ENCODE assay signal across 24 cellular contexts in genomic region chr3:57436195-57436761, GRCh38.
A peak's percentile ranks its signal among the peaks of the same experiment; 100 is the strongest.
DNase-seq lines count a peak whose midpoint lies in the region; ATAC-seq, FAIRE-seq and TF ChIP-seq lines count a peak whose summit lies in the region.
"Had no signal": no experiment of that assay in that cellular context is flagged by ENCODE, and none has a peak within 500 bp of the region (broad histone marks: within the 10 kb centered on the region; RNA-seq: fewer than 3 reads in every experiment).

No MANE protein-coding gene starts in this region.

- WGBS in HepG2 (ENCODE audit: low lambda C conversion rate) = 0% methylated on average over 1 of the region's 1 CpG
- whole genome bisulfite sequencing in pancreas, 2 donors = 89 to 97% methylated on average over 1 of the region's 1 CpG

- H3K36me3 Mint-ChIP-seq in Caco-2 (ENCODE audit: insufficient read depth, unreplicated experiment) (peaks cover 5% of the 10 kb centered on the region), progenitor cell of endocrine pancreas (ENCODE audit: insufficient read depth) (no peaks in the 10 kb centered on the region)
- H3K36me3 Mint-ChIP-seq in activated CD4-positive, alpha-beta T cell treated with anti-CD3 and anti-CD28 coated beads, Interleukin-2, amount 10 ng/mL, durations not matched to agents 24 days and 14 days (ENCODE audit: low read depth) = no peaks in the 10 kb centered on the region
- H3K36me3 Mint-ChIP-seq: CD4-positive, CD25-positive, alpha-beta regulatory T cell; CD8-positive, alpha-beta T cell had no signal

- H3K36me3 ChIP-seq in Caco-2 (ENCODE audit: control insufficient read depth, insufficient read depth, low read length) (no peaks in the 10 kb centered on the region), HepG2 (replicated peaks in 1 of 2; ENCODE audit: control insufficient read depth in 1 of 2, insufficient read depth in 2 of 2, low read length in 2 of 2) (no peaks in the 10 kb centered on the region), upper lobe of right lung (no peaks in the 10 kb centered on the region), pancreas (no peaks in the 10 kb centered on the region)
- H3K36me3 ChIP-seq: BLaER1 had no signal

- H3K27ac Mint-ChIP-seq in Caco-2 (ENCODE audit: unreplicated experiment) (peak overlapping the region; percentile 71), progenitor cell of endocrine pancreas (peak overlapping the region; percentile 62)
- no peak overlapping the region for H3K27ac Mint-ChIP-seq in activated CD4-positive, alpha-beta T cell treated with anti-CD3 and anti-CD28 coated beads, Interleukin-2, amount 10 ng/mL, durations not matched to agents 24 days and 14 days
- H3K27ac Mint-ChIP-seq: B cell; CD4-positive, CD25-positive, alpha-beta regulatory T cell; CD8-positive, alpha-beta T cell; H9; HFFc6 had no signal

- in situ Hi-C loops in HepG2 (cut with HindIII; ENCODE audit: extremely low pct_ligation_motif_present, low pct_unique_long_range_greater_than_20kb) = no loop called here

- H3K79me2 ChIP-seq in HepG2 (ENCODE audit: insufficient read depth, low read length) = no peaks in the 10 kb centered on the region

- no peak overlapping the region for H2AFZ ChIP-seq in HepG2 (ENCODE audit: low read length)
- H2AFZ ChIP-seq: GM23248 had no signal

- TF ChIP-seq POLR2A in HepG2 (IDR thresholded peaks at IDR 0.05; ENCODE audit: insufficient read depth in 1 of 2, low read depth in 2 of 2, low read length in 2 of 2) = no peak

- TF ChIP-seq EP300 in HepG2 (IDR thresholded peaks at IDR 0.05; ENCODE audit: low read depth in 2 of 2, low read length in 2 of 2) = peak in 1 of 2 experiments; percentile 75; a peak in 1 of 4 replicates
- peak; percentile 41; the same call in 1 of the 2 replicates for TF ChIP-seq EP300 in HepG2 (CRISPR knock-in tag; IDR thresholded peaks at IDR 0.05; ENCODE audit: borderline replicate concordance)

- H3K4me3 ChIP-seq in Caco-2 (ENCODE audit: low read depth, low read length) = no peak overlapping the region
- no peak overlapping the region; a peak in 1 of 6 replicates for H3K4me3 ChIP-seq in HepG2 (replicated peaks in 1 of 3; ENCODE audit: insufficient read depth in 1 of 3, low read depth in 2 of 3, low read length in 3 of 3)
- no peak overlapping the region for H3K4me3 ChIP-seq in upper lobe of right lung
- H3K4me3 ChIP-seq in pancreas = no peak overlapping the region
- H3K4me3 ChIP-seq: BLaER1, GM12878, GM23248 had no signal

- H3K27me3 ChIP-seq in Caco-2 (replicated peaks; ENCODE audit: control insufficient read depth, insufficient read depth, low read length) = no peaks in the 10 kb centered on the region
- H3K27me3 ChIP-seq in HepG2 (ENCODE audit: control insufficient read depth in 1 of 2, insufficient read depth in 2 of 2, low read length in 2 of 2) = no peaks in the 10 kb centered on the region
- no peaks in the 10 kb centered on the region for H3K27me3 ChIP-seq in upper lobe of right lung
- H3K27me3 ChIP-seq in pancreas = no peaks in the 10 kb centered on the region
- H3K27me3 ChIP-seq: BLaER1 had no signal

- H4K20me1 ChIP-seq in HepG2 (ENCODE audit: insufficient read depth, low read length) = no peaks in the 10 kb centered on the region
- H4K20me1 ChIP-seq: BLaER1 had no signal

- no peaks in the 10 kb centered on the region for H3K27me3 Mint-ChIP-seq in Caco-2 (ENCODE audit: insufficient read depth, unreplicated experiment)
- no peaks in the 10 kb centered on the region for H3K27me3 Mint-ChIP-seq in progenitor cell of endocrine pancreas
- H3K27me3 Mint-ChIP-seq in activated CD4-positive, alpha-beta T cell treated with anti-CD3 and anti-CD28 coated beads, Interleukin-2, amount 10 ng/mL, durations not matched to agents 24 days and 14 days = peaks cover 21% of the 10 kb centered on the region

- CTCF ChIA-PET in Caco-2 (lab: Charles Lee) (no interaction called here), HepG2 (lab: Yijun Ruan, JAX; ENCODE audit: low intra/inter-chr PET ratio, low total read pairs) (no interaction called here)

- no TSS peak for BruUV-seq in Caco-2 (replicated peaks; lab: Mats Ljungman, UMichigan)
- BruUV-seq in HepG2 (replicated peaks; lab: Mats Ljungman, UMichigan) = no TSS peak

- H3K4me1 Mint-ChIP-seq in Caco-2 (ENCODE audit: low read depth, unreplicated experiment) = peaks cover 18% of the 10 kb centered on the region
- peaks cover 7% of the 10 kb centered on the region for H3K4me1 Mint-ChIP-seq in progenitor cell of endocrine pancreas (ENCODE audit: low read depth)
- no peaks in the 10 kb centered on the region for H3K4me1 Mint-ChIP-seq in activated CD4-positive, alpha-beta T cell treated with anti-CD3 and anti-CD28 coated beads, Interleukin-2, amount 10 ng/mL, durations not matched to agents 24 days and 14 days
- H3K4me1 Mint-ChIP-seq: B cell; CD4-positive, CD25-positive, alpha-beta regulatory T cell; H9 had no signal

- TF ChIP-seq RAD21 in HepG2 (CRISPR knock-in tag; IDR thresholded peaks at IDR 0.05) = no peak

- ATAC-seq in HepG2 = peak; percentile 95
- no peak for ATAC-seq in upper lobe of right lung
- no peak for ATAC-seq in pancreas
- ATAC-seq: CD8-positive, alpha-beta T cell; GM12878 had no signal

- H3K4me2 ChIP-seq in HepG2 (ENCODE audit: low read depth, low read length) = peak overlapping the region; percentile 59
- H3K4me2 ChIP-seq: BLaER1 had no signal

- H3K27ac ChIP-seq in HepG2 (ENCODE audit: extremely low read length, insufficient read depth, low read length) (peak overlapping the region; percentile 51), upper lobe of right lung (no peak overlapping the region), pancreas (no peak overlapping the region)
- H3K27ac ChIP-seq: 22Rv1, BLaER1, C4-2B, GM23248 had no signal

- peaks cover 32% of the 10 kb centered on the region for H3K4me1 ChIP-seq in Caco-2
- peaks cover 27% of the 10 kb centered on the region for H3K4me1 ChIP-seq in HepG2 (ENCODE audit: insufficient read depth, low read length)
- H3K4me1 ChIP-seq in upper lobe of right lung = no peaks in the 10 kb centered on the region
- no peaks in the 10 kb centered on the region for H3K4me1 ChIP-seq in pancreas
- H3K4me1 ChIP-seq: BLaER1 had no signal

- no peaks in the 10 kb centered on the region for H3K9me3 Mint-ChIP-seq in Caco-2 (ENCODE audit: unreplicated experiment)
- H3K9me3 Mint-ChIP-seq in progenitor cell of endocrine pancreas (ENCODE audit: low read depth) = peaks cover 3% of the 10 kb centered on the region
- H3K9me3 Mint-ChIP-seq in activated CD4-positive, alpha-beta T cell treated with anti-CD3 and anti-CD28 coated beads, Interleukin-2, amount 10 ng/mL, durations not matched to agents 24 days and 14 days = peaks cover 4% of the 10 kb centered on the region
- H3K9me3 Mint-ChIP-seq: HFFc6 had no signal

- DNase-seq in Caco-2 (peak; percentile 58 to 64), OCI-M1 (lab: John Stamatoyannopoulos, UW) (peak; percentile 30), HepG2 (ENCODE audit: low spot score) (peak; percentile 90), progenitor cell of endocrine pancreas (ENCODE audit: low spot score, unreplicated experiment) (no peak), upper lobe of right lung (no peak), cerebellar nuclear complex (lab: John Stamatoyannopoulos, UW) (no peak), pancreas (no peak)
- DNase-seq in activated CD4-positive, alpha-beta T cell treated with anti-CD3 and anti-CD28 coated beads, Interleukin-2, amount 10 ng/mL, durations not matched to agents 24 days and 14 days = no peak
- DNase-seq: CD4-positive, CD25-positive, alpha-beta regulatory T cell; CD8-positive, alpha-beta T cell; DMS 273 treated with DMSO at 0.1 percent for 48 hours; DMS79; EL; GDM1; GM23248; H9; HFFc6 had no signal

- H3K9me3 ChIP-seq in Caco-2 (no peaks in the 10 kb centered on the region; the same call in 1 of the 2 replicates), HepG2 (ENCODE audit: low read length) (no peaks in the 10 kb centered on the region), upper lobe of right lung (no peaks in the 10 kb centered on the region), pancreas (no peaks in the 10 kb centered on the region)

- intact Hi-C loops in Caco-2 (cut with micrococcal nuclease; ENCODE audit: unreplicated experiment) (loop anchor here (1.0 kb wide), 1 partner anchor 15 kb away; no protein-coding TSS in a partner anchor), HepG2 (cut with micrococcal nuclease; ENCODE audit: unreplicated experiment) (loop anchor here (1.0 kb wide), 1 partner anchor 14 kb away; no protein-coding TSS in a partner anchor), upper lobe of right lung (cut with DNase I) (no loop called here), pancreas (cut with DNase I) (loop anchor here in 1 of 3 donors (10.0 kb wide), 1 partner anchor 419 kb away; no protein-coding TSS in a partner anchor)
- intact Hi-C loops in activated CD4-positive, alpha-beta T cell treated with anti-CD3 and anti-CD28 coated beads, Interleukin-2, amount 10 ng/mL, durations not matched to agents 24 days and 14 days (cut with micrococcal nuclease) = no loop called here

- peak; percentile 55 for FAIRE-seq in HepG2 (lab: Jason Lieb, UNC)
- no peak for FAIRE-seq in pancreas (lab: Jason Lieb, UNC)
- FAIRE-seq: D721Med, GM12878, GM19239 had no signal

- H3K9ac ChIP-seq in HepG2 (ENCODE audit: insufficient read depth, low read depth, low read length) = peak overlapping the region; percentile 31; the same call in 1 of the 2 replicates
- H3K9ac ChIP-seq: BLaER1, GM23248 had no signal

- POLR2A ChIA-PET in Caco-2 (lab: Charles Lee) = no interaction called here
- POLR2A ChIA-PET in HepG2 (lab: Yijun Ruan, JAX) = no interaction called here

- H3K4me3 Mint-ChIP-seq in Caco-2 (ENCODE audit: unreplicated experiment) (peak overlapping the region; percentile 19), progenitor cell of endocrine pancreas (ENCODE audit: low read depth) (no peak overlapping the region)
- H3K4me3 Mint-ChIP-seq in activated CD4-positive, alpha-beta T cell treated with anti-CD3 and anti-CD28 coated beads, Interleukin-2, amount 10 ng/mL, durations not matched to agents 24 days and 14 days = no peak overlapping the region
- H3K4me3 Mint-ChIP-seq: B cell; CD4-positive, CD25-positive, alpha-beta regulatory T cell; CD8-positive, alpha-beta T cell; H9; HFFc6 had no signal

- no peak for TF ChIP-seq CTCF in Caco-2 (IDR thresholded peaks at IDR 0.05; ENCODE audit: insufficient read depth in 1 of 2, low read depth in 1 of 2, low read length in 1 of 2, severe bottlenecking in 1 of 2, unreplicated experiment in 1 of 2)
- TF ChIP-seq CTCF in HepG2 (CRISPR knock-in tag; IDR thresholded peaks at IDR 0.05) = no peak
- no peak for TF ChIP-seq CTCF in progenitor cell of endocrine pancreas (IDR thresholded peaks at IDR 0.05; ENCODE audit: unreplicated experiment)
- TF ChIP-seq CTCF in upper lobe of right lung (IDR thresholded peaks at IDR 0.05) = no peak
- no peak for TF ChIP-seq CTCF in pancreas (IDR thresholded peaks at IDR 0.05)

TF ChIP-seq in HepG2, 621 proteins besides CTCF, POLR2A, EP300 and RAD21 (continues in another document):
- TF ChIP-seq IKZF1 (IDR thresholded peaks at IDR 0.05) (no peak), TEAD2 (CRISPR knock-in tag; IDR thresholded peaks at IDR 0.05) (no peak), ATF3 (CRISPR knock-in tag; IDR thresholded peaks at IDR 0.05) (no peak)

Comparison
In these comparisons a context has a peak if more than half of its experiments do, and no peak if none do; other contexts are left out.
1. DNase-seq: peak in Caco-2 (2 of 2), OCI-M1 (single experiment) and HepG2 (single experiment); none in progenitor cell of endocrine pancreas (single experiment), upper lobe of right lung (single experiment), cerebellar nuclear complex (0 of 2), activated CD4-positive, alpha-beta T cell treated with anti-CD3 and anti-CD28 coated beads, Interleukin-2, amount 10 ng/mL, durations not matched to agents 24 days and 14 days (single experiment) and pancreas (0 of 6).
2. intact Hi-C loops: an anchor here in Caco-2 (1.0 kb wide) and HepG2 (1.0 kb wide); none called in upper lobe of right lung and activated CD4-positive, alpha-beta T cell treated with anti-CD3 and anti-CD28 coated beads, Interleukin-2, amount 10 ng/mL, durations not matched to agents 24 days and 14 days.